ENCODE assay signal across 27 cellular contexts in genomic region chr18:48736316-48736715, GRCh38.
"Had no signal": no experiment of that assay in that cellular context is flagged by ENCODE, and none has a peak within 500 bp of the region (broad histone marks: within the 10 kb centered on the region; RNA-seq: fewer than 3 reads in every experiment).

No MANE protein-coding gene starts in this region.

- H3K79me2 ChIP-seq: parathyroid adenoma had no signal

- H3K9me3 ChIP-seq: ascending aorta, breast epithelium, colonic mucosa, heart right ventricle, psoas muscle, right atrium auricular region, suprapubic skin, tibial artery, upper lobe of right lung had no signal

- H3K27ac Mint-ChIP-seq: activated naive CD8-positive, alpha-beta T cell; activated T-cell treated with anti-CD3 and anti-CD28 coated beads, Interleukin-2, amount 50 U/mL, for 72 hours; naive thymus-derived CD4-positive, alpha-beta T cell had no signal

- H3K4me1 ChIP-seq: colonic mucosa, parathyroid adenoma had no signal

- H3K4me3 ChIP-seq: ascending aorta, breast epithelium, colonic mucosa, heart right ventricle, psoas muscle, right atrium auricular region, suprapubic skin, tibial artery, upper lobe of right lung had no signal

- H3K27ac ChIP-seq: ascending aorta, breast epithelium, colonic mucosa, foreskin keratinocyte, heart right ventricle, parathyroid adenoma, psoas muscle, right atrium auricular region, suprapubic skin, tibial artery, upper lobe of right lung had no signal

- H3K27me3 Mint-ChIP-seq: activated naive CD8-positive, alpha-beta T cell; naive thymus-derived CD4-positive, alpha-beta T cell had no signal

- H3K4me3 Mint-ChIP-seq: activated naive CD8-positive, alpha-beta T cell; activated T-cell treated with anti-CD3 and anti-CD28 coated beads, Interleukin-2, amount 50 U/mL, for 72 hours; naive thymus-derived CD4-positive, alpha-beta T cell had no signal

- H3K9me3 Mint-ChIP-seq: naive thymus-derived CD4-positive, alpha-beta T cell had no signal

- H3K36me3 ChIP-seq: ascending aorta, breast epithelium, colonic mucosa, heart right ventricle, right atrium auricular region, suprapubic skin, tibial artery, upper lobe of right lung had no signal

- H3K9ac ChIP-seq: parathyroid adenoma had no signal

- DNase-seq: activated CD4-positive, alpha-beta T cell treated with anti-CD3 and anti-CD28 coated beads for 4 hours; activated CD4-positive, alpha-beta T cell treated with anti-CD3 and anti-CD28 coated beads, Interleukin-2, amount 50 U/mL, for 4 hours; activated CD4-positive, CD25-positive, alpha-beta regulatory T cell; activated effector memory CD4-positive, alpha-beta T cell treated with Interleukin-2 at 50 U/mL for 16 hours; activated naive CD4-positive, alpha-beta T cell treated with Interleukin-2 at 50 U/mL for 16 hours; activated T-cell treated with anti-CD3 and anti-CD28 coated beads for 4 hours; activated T-cell treated with anti-CD3 and anti-CD28 coated beads, Interleukin-2, amount 50 U/mL, for 72 hours; colonic mucosa; effector CD8-positive, alpha-beta T cell; erythroblast; heart right ventricle; mammary epithelial cell; midbrain; naive thymus-derived CD4-positive, alpha-beta T cell; psoas muscle; stimulated activated CD4-positive, alpha-beta T cell treated with anti-CD3 and anti-CD28 coated beads, Interleukin-15, amount 100 ng/mL, for 24 hours; stimulated activated CD4-positive, alpha-beta T cell treated with anti-CD3 and anti-CD28 coated beads, Interleukin-2, amount 100 ng/mL, for 24 hours; stimulated activated naive CD4-positive, alpha-beta T cell; tibial artery; upper lobe of right lung had no signal

- H2AFZ ChIP-seq: parathyroid adenoma had no signal

- H3K36me3 Mint-ChIP-seq: activated naive CD8-positive, alpha-beta T cell; naive thymus-derived CD4-positive, alpha-beta T cell had no signal

- H3K27me3 ChIP-seq: ascending aorta, breast epithelium, colonic mucosa, foreskin keratinocyte, heart right ventricle, right atrium auricular region, suprapubic skin, tibial artery, upper lobe of right lung had no signal

- ATAC-seq: activated T-cell treated with anti-CD3 and anti-CD28 coated beads, Interleukin-2, amount 50 U/mL, for 72 hours; foreskin keratinocyte; heart right ventricle; naive thymus-derived CD4-positive, alpha-beta T cell; psoas muscle; upper lobe of right lung had no signal
